In genomic region chr20:22529150-22530019, GRCh38 we compare ENCODE assay signal across 18 cellular contexts. TPM values are rescaled to one million over a fixed set of nuclear protein-coding genes. Genes with fewer than 3 reads are reported as not detected.
"Had no signal": no experiment of that assay in that cellular context is flagged by ENCODE, and none has a peak within 500 bp of the region (broad histone marks: within the 10 kb centered on the region; RNA-seq: fewer than 3 reads in every experiment).

No MANE protein-coding gene starts in this region.

- DNase-seq: activated CD4-positive, alpha-beta T cell treated with anti-CD3 and anti-CD28 coated beads, Interleukin-2, amount 10 ng/mL, durations not matched to agents 7 days and 5 days; activated naive CD4-positive, alpha-beta T cell treated with anti-CD3 and anti-CD28 coated beads, Interleukin-2, amount 10 ng/mL, durations not matched to agents 7 days and 5 days; adrenal gland; caudate nucleus; colonic mucosa; foreskin melanocyte; head of caudate nucleus; left ventricle myocardium inferior; ovary; stimulated activated CD4-positive, alpha-beta T cell treated with anti-CD3 and anti-CD28 coated beads, Interleukin-4, amount 100 ng/mL, for 1 hour; stimulated activated CD8-positive, alpha-beta memory T cell treated with anti-CD3 and anti-CD28 coated beads, Interleukin-4, amount 100 ng/mL, for 48 hours; stimulated activated naive CD8-positive, alpha-beta T cell treated with anti-CD3 and anti-CD28 coated beads, Interleukin-15, Interleukin-2, amounts not matched to agents 100 U/mL and 50 U/mL, for 24 hours; testis had no signal

- H3K27me3 Mint-ChIP-seq: activated CD4-positive, alpha-beta T cell treated with anti-CD3 and anti-CD28 coated beads, Interleukin-2, amount 10 ng/mL, durations not matched to agents 7 days and 5 days; activated naive CD4-positive, alpha-beta T cell treated with anti-CD3 and anti-CD28 coated beads, Interleukin-2, amount 10 ng/mL, durations not matched to agents 7 days and 5 days had no signal

- H3K27ac ChIP-seq: adrenal gland, colonic mucosa, left ventricle myocardium inferior, ovary, testis had no signal

- H3K4me1 ChIP-seq: adrenal gland, colonic mucosa, left ventricle myocardium inferior, testis had no signal

- H3K27ac Mint-ChIP-seq: activated CD4-positive, alpha-beta T cell treated with anti-CD3 and anti-CD28 coated beads, Interleukin-2, amount 10 ng/mL, durations not matched to agents 7 days and 5 days; activated naive CD4-positive, alpha-beta T cell treated with anti-CD3 and anti-CD28 coated beads, Interleukin-2, amount 10 ng/mL, durations not matched to agents 7 days and 5 days; activated T-helper 2 cell treated with anti-CD3 and anti-CD28 coated beads, Interferon-gamma antibody, Interleukin-2, Interleukin-4, amounts not matched to agents 10 μg/mL and 5 μg/mL and 100 μg/mL, durations not matched to agents 14 hours and 24 hours and 36 hours had no signal

- H3K9me3 Mint-ChIP-seq: activated CD4-positive, alpha-beta T cell treated with anti-CD3 and anti-CD28 coated beads, Interleukin-2, amount 10 ng/mL, durations not matched to agents 7 days and 5 days; activated naive CD4-positive, alpha-beta T cell treated with anti-CD3 and anti-CD28 coated beads, Interleukin-2, amount 10 ng/mL, durations not matched to agents 7 days and 5 days; neural crest cell had no signal

- H3K36me3 Mint-ChIP-seq: activated naive CD4-positive, alpha-beta T cell treated with anti-CD3 and anti-CD28 coated beads, Interleukin-2, amount 10 ng/mL, durations not matched to agents 7 days and 5 days had no signal

- H3K9me3 ChIP-seq: adrenal gland, colonic mucosa, left ventricle myocardium inferior, ovary, testis had no signal

- H3K4me3 Mint-ChIP-seq: activated CD4-positive, alpha-beta T cell treated with anti-CD3 and anti-CD28 coated beads, Interleukin-2, amount 10 ng/mL, durations not matched to agents 7 days and 5 days; activated naive CD4-positive, alpha-beta T cell treated with anti-CD3 and anti-CD28 coated beads, Interleukin-2, amount 10 ng/mL, durations not matched to agents 7 days and 5 days; neural crest cell had no signal

- H3K4me1 Mint-ChIP-seq: activated CD4-positive, alpha-beta T cell treated with anti-CD3 and anti-CD28 coated beads, Interleukin-2, amount 10 ng/mL, durations not matched to agents 7 days and 5 days; activated naive CD4-positive, alpha-beta T cell treated with anti-CD3 and anti-CD28 coated beads, Interleukin-2, amount 10 ng/mL, durations not matched to agents 7 days and 5 days; neural crest cell had no signal

- H3K36me3 ChIP-seq: adrenal gland, colonic mucosa, left ventricle myocardium inferior, ovary had no signal

- H3K4me3 ChIP-seq: adrenal gland, colonic mucosa, left ventricle myocardium inferior, ovary, testis had no signal

- H3K27me3 ChIP-seq: adrenal gland, colonic mucosa, ovary, testis had no signal

RNA-seq across cellular contexts. Expression of gene FOXA2, which starts 55.0 kb away (rescaled TPM):
- total RNA-seq: activated CD4-positive, alpha-beta T cell treated with anti-CD3 and anti-CD28 coated beads, Interleukin-2, amount 10 ng/mL, durations not matched to agents 7 days and 5 days; activated T-helper 2 cell treated with anti-CD3 and anti-CD28 coated beads, Interferon-gamma antibody, Interleukin-2, Interleukin-4, amounts not matched to agents 10 μg/mL and 5 μg/mL and 100 μg/mL, durations not matched to agents 14 hours and 24 hours and 36 hours; adrenal gland; endothelial cell of umbilical vein; left ventricle myocardium inferior; mesenteric fat pad; urinary bladder had no signal
